In genomic region chr9:128361981-128362646, GRCh38 we compare ENCODE assay signal across 8 cellular contexts. TPM values are rescaled to one million over a fixed set of nuclear protein-coding genes. Genes with fewer than 3 reads are reported as not detected.
DNase-seq lines count a peak whose midpoint lies in the region; ATAC-seq and TF ChIP-seq lines count a peak whose summit lies in the region.

No MANE protein-coding gene starts in this region.

- H3K4me1 ChIP-seq in CD8-positive, alpha-beta T cell (ENCODE audit: insufficient read depth, low read length), result peaks cover 16% of the 10 kb centered on the region
- peaks cover 16 to 18% of the 10 kb centered on the region in 2 experiments for H3K4me1 ChIP-seq in neutrophil (ENCODE audit: control insufficient read depth in 1 of 2, insufficient read depth in 1 of 2, low read depth in 1 of 2, low read length in 1 of 2)

- H3K36me3 Mint-ChIP-seq in CD8-positive, alpha-beta T cell, result no peaks in the 10 kb centered on the region

- H3K27me3 ChIP-seq in CD8-positive, alpha-beta T cell (ENCODE audit: insufficient read depth, low read length), result no peaks in the 10 kb centered on the region
- peaks cover 11% of the 10 kb centered on the region for H3K27me3 ChIP-seq in neutrophil

- peaks cover 10% of the 10 kb centered on the region for H3K4me1 Mint-ChIP-seq in CD8-positive, alpha-beta T cell (ENCODE audit: low read depth)

- H3K27ac Mint-ChIP-seq in CD8-positive, alpha-beta T cell, result no peak overlapping the region

- POLR2A ChIA-PET in CD8-positive, alpha-beta T cell (lab: Charles Lee), result interaction anchor here (3.2 kb wide), 1 partner anchor 9 kb away, joined by 21 read pairs; the partner anchor contains the start of gene URM1

- H3K9me3 ChIP-seq in CD8-positive, alpha-beta T cell (ENCODE audit: low read length), result no peaks in the 10 kb centered on the region
- no peaks in the 10 kb centered on the region for H3K9me3 ChIP-seq in neutrophil

- peak; percentile 91 for ATAC-seq in CD8-positive, alpha-beta T cell
- ATAC-seq in GM21528 (IDR thresholded peaks at IDR 0.05; ENCODE audit: low FRiP score, unreplicated experiment), result peak; percentile 70

- H3K9me3 Mint-ChIP-seq in CD8-positive, alpha-beta T cell, result no peaks in the 10 kb centered on the region

- H3K27ac ChIP-seq in CD8-positive, alpha-beta T cell (ENCODE audit: low read depth, low read length), result no peak overlapping the region
- H3K27ac ChIP-seq in neutrophil, result no peak overlapping the region

- peak; percentile 88 for TF ChIP-seq CTCF in CD8-positive, alpha-beta T cell (IDR thresholded peaks at IDR 0.05)
- peak; percentile 90 for TF ChIP-seq CTCF in neutrophil (IDR thresholded peaks at IDR 0.05)

- intact Hi-C loops in CD8-positive, alpha-beta T cell (cut with DNase I, micrococcal nuclease), result loop anchor here (1.0 to 2.0 kb wide), 8 partner anchors 9 to 77 kb away; partner anchors contain the start of genes SLC27A4 (in 2 of the 2), URM1 (in 2 of the 2), CERCAM (in 1 of the 2) and COQ4 (in 1 of the 2)

- CTCF ChIA-PET in CD8-positive, alpha-beta T cell (lab: Charles Lee), result interaction anchor here (0.6 to 3.3 kb wide), 26 partner anchors 8 to 270 kb away, joined by 3 to 20 read pairs (median 5); partner anchors contain the start of genes CERCAM and URM1

- peak overlapping the region; percentile 83 for H3K4me3 Mint-ChIP-seq in CD8-positive, alpha-beta T cell

- peak overlapping the region; percentile 65 for H3K4me3 ChIP-seq in CD8-positive, alpha-beta T cell (ENCODE audit: low read depth, low read length)
- peak overlapping the region; percentile 33 to 59 for H3K4me3 ChIP-seq in neutrophil (ENCODE audit: low read depth in 1 of 2, low read length in 1 of 2)

- H3K36me3 ChIP-seq in CD8-positive, alpha-beta T cell (ENCODE audit: insufficient read depth, low read length), result no peaks in the 10 kb centered on the region
- no peaks in the 10 kb centered on the region for H3K36me3 ChIP-seq in neutrophil

- peak; percentile 26 to 78 (median 66) for DNase-seq in CD8-positive, alpha-beta T cell
- DNase-seq in LoVo (ENCODE audit: low spot score), result peak; percentile 79
- DNase-seq in SHP77 treated with DMSO at 0.1 percent for 48 hours (lab: John Stamatoyannopoulos, UW), result peak; percentile 76
- peak; percentile 67 for DNase-seq in activated naive CD4-positive, alpha-beta T cell treated with Interleukin-2 at 50 U/mL for 16 hours
- peak; percentile 79 for DNase-seq in foreskin melanocyte
- peak; percentile 97 for DNase-seq in superior temporal gyrus (ENCODE audit: extremely low spot score)

- H3K27me3 Mint-ChIP-seq in CD8-positive, alpha-beta T cell (ENCODE audit: low read depth), result no peaks in the 10 kb centered on the region

RNA-seq across cellular contexts. Expression of gene URM1, which starts 9.1 kb away (rescaled TPM):
- total RNA-seq in CD8-positive, alpha-beta T cell, result 10 to 100 TPM; 30.4 to 31.5 TPM

RNA-seq across cellular contexts. Expression of gene SLC27A4, which starts 21.8 kb away (rescaled TPM):
- 1 to 10 TPM; 2.2 to 2.4 TPM for total RNA-seq in CD8-positive, alpha-beta T cell

RNA-seq across cellular contexts. Expression of gene COQ4, which starts 39.5 kb away (rescaled TPM):
- 10 to 100 TPM; 18.2 to 20.1 TPM for total RNA-seq in CD8-positive, alpha-beta T cell

RNA-seq across cellular contexts. Expression of gene TRUB2, which starts 39.9 kb away (rescaled TPM):
- total RNA-seq in CD8-positive, alpha-beta T cell, result 10 to 100 TPM in 1 of 2 experiments, 1 to 10 TPM in 1; 9.8 to 12.9 TPM

RNA-seq across cellular contexts. Expression of gene CERCAM, which starts 58.5 kb away (rescaled TPM):
- under 1 TPM; 0.22 to 0.73 TPM for total RNA-seq in CD8-positive, alpha-beta T cell
